ENCODE assay signal across 2 cellular contexts in the genomic region with DNA sequence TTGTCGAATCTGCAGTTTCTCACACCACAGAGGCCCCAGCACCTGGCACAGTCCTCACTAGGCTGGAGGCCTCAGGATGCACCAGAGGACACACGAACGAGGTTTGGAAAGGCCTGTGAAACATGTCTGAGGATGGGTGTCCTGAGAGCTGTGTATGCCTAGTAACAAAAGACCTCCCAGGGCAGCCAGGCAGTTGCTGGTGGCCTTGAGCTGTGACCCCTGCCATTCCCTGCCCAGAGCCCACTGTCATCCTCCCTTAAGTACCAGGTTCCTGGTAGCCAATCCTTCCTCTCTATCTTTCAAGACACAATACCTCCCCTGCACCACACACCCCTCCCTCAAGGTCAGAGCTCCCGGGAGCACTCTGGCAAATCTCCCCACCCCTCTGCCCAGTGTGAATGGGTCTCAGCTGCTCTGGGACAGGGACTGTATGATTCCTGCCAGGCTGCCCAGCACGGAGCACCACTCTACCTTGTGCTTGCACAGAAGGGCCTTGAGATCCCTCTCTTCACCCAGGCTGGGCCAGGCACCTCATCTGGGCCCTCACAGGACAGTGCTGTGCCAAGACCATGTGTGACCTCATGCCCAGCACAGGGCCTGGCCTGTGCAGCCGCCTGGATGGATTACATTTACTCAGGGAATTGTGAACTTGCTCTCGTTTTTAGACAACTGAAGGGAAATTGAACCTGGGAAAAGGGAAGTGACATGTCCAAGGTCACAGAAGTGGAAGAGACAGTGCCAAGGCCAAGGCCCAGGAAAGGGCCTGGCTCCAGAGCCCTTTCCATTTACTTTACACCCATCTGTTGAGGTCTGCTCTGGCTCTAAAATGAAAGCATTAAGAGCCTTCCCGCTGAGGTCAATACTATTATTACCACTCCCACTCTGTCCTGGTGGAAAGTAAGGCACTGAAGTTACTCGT.
TF ChIP-seq lines count a peak whose summit lies in the region.

No MANE protein-coding gene starts in this region.

TF ChIP-seq in SK-N-SH, 30 proteins besides CTCF, POLR2A, EP300 and RAD21 (continued from another document):
- TF ChIP-seq ZBTB33 (IDR thresholded peaks at IDR 0.05; ENCODE audit: borderline replicate concordance, low read depth), result no peak
- TF ChIP-seq FOSL2 (IDR thresholded peaks at IDR 0.05; ENCODE audit: borderline replicate concordance, low read depth), result no peak
- TF ChIP-seq NFIC (IDR thresholded peaks at IDR 0.05; ENCODE audit: borderline replicate concordance), result no peak
- no peak for TF ChIP-seq RFX5 (IDR thresholded peaks at IDR 0.05; ENCODE audit: low read length)
- no peak for TF ChIP-seq USF2 (IDR thresholded peaks at IDR 0.05; ENCODE audit: borderline replicate concordance, low read depth, low read length)
- TF ChIP-seq FOXM1 (IDR thresholded peaks at IDR 0.05; ENCODE audit: low read depth), result no peak
- no peak for TF ChIP-seq REST (IDR thresholded peaks at IDR 0.05; ENCODE audit: low read depth, low read length)
- TF ChIP-seq GABPA (IDR thresholded peaks at IDR 0.05; ENCODE audit: low read depth), result no peak
- no peak for TF ChIP-seq POLR2AphosphoS5 (IDR thresholded peaks at IDR 0.05; ENCODE audit: low read depth, low read length)
- no peak for TF ChIP-seq YY1 (IDR thresholded peaks at IDR 0.05; ENCODE audit: low read depth)
- no peak for TF ChIP-seq SMC3 (IDR thresholded peaks at IDR 0.05; ENCODE audit: low read depth, low read length)
- no peak for TF ChIP-seq JUND (IDR thresholded peaks at IDR 0.05)

TF ChIP-seq in SK-N-SH treated with all-trans-retinoic acid at 6 μM for 48 hours, 23 proteins besides CTCF, POLR2A, EP300 and RAD21 (continued from another document):
- TF ChIP-seq POU6F1 (CRISPR knock-in tag; IDR thresholded peaks at IDR 0.05; ENCODE audit: borderline replicate concordance, low read depth) (no peak), ISL1 (CRISPR knock-in tag; IDR thresholded peaks at IDR 0.05) (no peak), PATZ1 (CRISPR knock-in tag; IDR thresholded peaks at IDR 0.05; ENCODE audit: borderline replicate concordance) (no peak), GLIS3 (CRISPR knock-in tag; IDR thresholded peaks at IDR 0.05) (no peak), ZNF565 (CRISPR knock-in tag; conservative IDR thresholded peaks at IDR 0.05; ENCODE audit: low read depth) (no peak), CSDC2 (CRISPR knock-in tag; IDR thresholded peaks at IDR 0.05) (no peak)
- TF ChIP-seq, protein P1, sequence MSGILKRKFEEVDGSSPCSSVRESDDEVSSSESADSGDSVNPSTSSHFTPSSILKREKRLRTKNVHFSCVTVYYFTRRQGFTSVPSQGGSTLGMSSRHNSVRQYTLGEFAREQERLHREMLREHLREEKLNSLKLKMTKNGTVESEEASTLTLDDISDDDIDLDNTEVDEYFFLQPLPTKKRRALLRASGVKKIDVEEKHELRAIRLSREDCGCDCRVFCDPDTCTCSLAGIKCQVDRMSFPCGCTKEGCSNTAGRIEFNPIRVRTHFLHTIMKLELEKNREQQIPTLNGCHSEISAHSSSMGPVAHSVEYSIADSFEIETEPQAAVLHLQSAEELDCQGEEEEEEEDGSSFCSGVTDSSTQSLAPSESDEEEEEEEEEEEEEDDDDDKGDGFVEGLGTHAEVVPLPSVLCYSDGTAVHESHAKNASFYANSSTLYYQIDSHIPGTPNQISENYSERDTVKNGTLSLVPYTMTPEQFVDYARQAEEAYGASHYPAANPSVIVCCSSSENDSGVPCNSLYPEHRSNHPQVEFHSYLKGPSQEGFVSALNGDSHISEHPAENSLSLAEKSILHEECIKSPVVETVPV (CRISPR knock-in tag; IDR thresholded peaks at IDR 0.05), result no peak
